Comparison of ENCODE assay signal across 11 cellular contexts in the genomic region with DNA sequence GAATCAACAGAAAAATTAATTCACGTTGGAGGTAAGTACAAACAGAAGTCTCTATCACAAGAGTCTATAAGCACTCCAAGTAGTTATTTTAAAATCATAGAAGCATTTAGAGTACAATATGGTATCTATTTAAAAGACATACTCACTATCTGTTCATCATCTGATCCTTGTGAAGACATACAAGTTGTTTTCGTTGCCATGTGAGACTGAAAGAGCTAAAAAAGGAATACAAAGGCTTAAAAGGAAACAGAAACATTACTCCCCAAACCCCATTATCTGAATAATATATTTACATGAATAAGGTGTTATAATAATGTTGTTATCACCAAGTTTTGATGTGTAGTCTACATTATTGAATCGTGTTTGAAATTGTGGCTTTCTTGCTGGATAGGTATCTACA. TPM values are rescaled to one million over a fixed set of nuclear protein-coding genes. Genes with fewer than 3 reads are reported as not detected.
"Had no signal": no experiment of that assay in that cellular context is flagged by ENCODE, and none has a peak within 500 bp of the region (broad histone marks: within the 10 kb centered on the region; RNA-seq: fewer than 3 reads in every experiment).

No MANE protein-coding gene starts in this region.

- H3K9ac ChIP-seq: KMS-11 had no signal

- H2AFZ ChIP-seq: GM23338 had no signal

- DNase-seq: H9, HCEC 1CT, Karpas-422, KBM-7 had no signal

- H3K4me3 ChIP-seq: GM23338 had no signal

- ATAC-seq: GM23338, HepG2 had no signal

- FAIRE-seq: H1, H54, HepG2 had no signal

- H3K27ac ChIP-seq: HL-60, KMS-11 had no signal

- H3K4me2 ChIP-seq: GM23338, KMS-11 had no signal

RNA-seq across cellular contexts. Expression of gene SOWAHC, which starts 21.3 kb away (rescaled TPM):
- polyA plus RNA-seq: IgD-negative memory B cell had no signal
